ENCODE assay signal across 25 cellular contexts in genomic region chr16:23498863-23499262, GRCh38. TPM values are rescaled to one million over a fixed set of nuclear protein-coding genes. Genes with fewer than 3 reads are reported as not detected.
DNase-seq lines count a peak whose midpoint lies in the region; ATAC-seq, FAIRE-seq and TF ChIP-seq lines count a peak whose summit lies in the region.
"Had no signal": no experiment of that assay in that cellular context is flagged by ENCODE, and none has a peak within 500 bp of the region (broad histone marks: within the 10 kb centered on the region; RNA-seq: fewer than 3 reads in every experiment).

No MANE protein-coding gene starts in this region.

- H4K91ac ChIP-seq in mesenchymal stem cell (ENCODE audit: low read length) = no peak overlapping the region

- no peak for FAIRE-seq in HepG2 (lab: Jason Lieb, UNC)
- FAIRE-seq: H54, small intestine had no signal

- H2BK12ac ChIP-seq in mesenchymal stem cell (ENCODE audit: low read length in 2 of 2) = no peak overlapping the region

- peak overlapping the region; percentile 13 for H2BK15ac ChIP-seq in mesenchymal stem cell (ENCODE audit: low read depth, poor library complexity, severe bottlenecking)

- no peak for TF ChIP-seq RAD21 in HepG2 (CRISPR knock-in tag; IDR thresholded peaks at IDR 0.05)

- no peak for TF ChIP-seq EP300 in HepG2 (IDR thresholded peaks at IDR 0.05; ENCODE audit: low read depth in 2 of 2, low read length in 2 of 2)
- TF ChIP-seq EP300 in HepG2 (CRISPR knock-in tag; IDR thresholded peaks at IDR 0.05; ENCODE audit: borderline replicate concordance) = no peak

- CTCF ChIA-PET in HepG2 (lab: Yijun Ruan, JAX; ENCODE audit: low intra/inter-chr PET ratio, low total read pairs) = no interaction called here

- peaks cover 74% of the 10 kb centered on the region for H3K79me2 ChIP-seq in HepG2 (ENCODE audit: insufficient read depth, low read length)

- no peak overlapping the region for H3K9ac ChIP-seq in HepG2 (ENCODE audit: insufficient read depth, low read depth, low read length)
- H3K9ac ChIP-seq in mesenchymal stem cell (ENCODE audit: low read length) = no peak overlapping the region

- ATAC-seq in HepG2 (no peak), right lobe of liver (no peak), esophagus mucosa (peak; percentile 3), GM21529 (IDR thresholded peaks at IDR 0.05; ENCODE audit: unreplicated experiment) (no peak)
- ATAC-seq: foreskin keratinocyte; lower lobe of right lung; PC-3; stimulated activated naive CD8-positive, alpha-beta T cell treated with anti-CD3 and anti-CD28 coated beads, Interleukin-15, amount 100 ng/mL, for 72 hours had no signal

- H2BK5ac ChIP-seq in mesenchymal stem cell (ENCODE audit: low read depth, low read length, poor library complexity, severe bottlenecking) = no peak overlapping the region

- H3K79me1 ChIP-seq in mesenchymal stem cell (replicated peaks; ENCODE audit: low read length, poor library complexity, severe bottlenecking) = peaks cover 15% of the 10 kb centered on the region

- H3K9me3 ChIP-seq in HepG2 (ENCODE audit: low read length) (no peaks in the 10 kb centered on the region), right lobe of liver (no peaks in the 10 kb centered on the region), mesenchymal stem cell (ENCODE audit: control insufficient read depth, low read length) (no peaks in the 10 kb centered on the region)
- H3K9me3 ChIP-seq: BLaER1 treated with 17β-estradiol and CSF1 and Interleukin-3, amounts not matched to agents 10 nM and 100 nM; lower lobe of right lung; neutrophil; psoas muscle had no signal

- H3K4me1 ChIP-seq in HepG2 (ENCODE audit: insufficient read depth, low read length) (peaks cover 25% of the 10 kb centered on the region), right lobe of liver (peaks cover 0 to 30% (median 8%) of the 10 kb centered on the region in 4 donors), mesenchymal stem cell (ENCODE audit: control insufficient read depth, insufficient read depth, low read depth, low read length) (peaks cover 31% of the 10 kb centered on the region)

- in situ Hi-C loops in HepG2 (cut with HindIII; ENCODE audit: extremely low pct_ligation_motif_present, low pct_unique_long_range_greater_than_20kb) = no loop called here

- no peak overlapping the region for H2AFZ ChIP-seq in HepG2 (ENCODE audit: low read length)
- no peak overlapping the region for H2AFZ ChIP-seq in mesenchymal stem cell (ENCODE audit: low read depth, low read length)
- H2AFZ ChIP-seq: hepatocyte had no signal

- H3K4me3 ChIP-seq in HepG2 (replicated peaks in 1 of 3; ENCODE audit: insufficient read depth in 1 of 3, low read depth in 2 of 3, low read length in 3 of 3) = no peak overlapping the region
- H3K4me3 ChIP-seq in right lobe of liver = no peak overlapping the region
- H3K4me3 ChIP-seq in mesenchymal stem cell (ENCODE audit: insufficient read depth in 1 of 2, low read depth in 1 of 2, low read length in 2 of 2) = no peak overlapping the region
- H3K4me3 ChIP-seq: BLaER1 treated with 17β-estradiol and CSF1 and Interleukin-3, amounts not matched to agents 10 nM and 100 nM; hepatocyte; lower lobe of right lung; psoas muscle had no signal

- H3K27ac ChIP-seq in HepG2 (ENCODE audit: extremely low read length, insufficient read depth, low read length) = no peak overlapping the region
- no peak overlapping the region for H3K27ac ChIP-seq in right lobe of liver
- no peak overlapping the region for H3K27ac ChIP-seq in mesenchymal stem cell (ENCODE audit: low read length, poor library complexity, severe bottlenecking)
- H3K27ac ChIP-seq: foreskin keratinocyte, hepatocyte, neutrophil, psoas muscle, VCaP had no signal

- TF ChIP-seq POLR2A in HepG2 (IDR thresholded peaks at IDR 0.05; ENCODE audit: insufficient read depth in 1 of 2, low read depth in 2 of 2, low read length in 2 of 2) (no peak), right lobe of liver (IDR thresholded peaks at IDR 0.05) (no peak)

- WGBS in HepG2 (ENCODE audit: low lambda C conversion rate) = 90% methylated on average over 11 of the region's 11 CpGs
- WGBS in right lobe of liver (ENCODE audit: insufficient coverage, low coverage, low lambda C conversion rate, missing lambda C conversion rate) = 85% methylated on average over 9 of the region's 11 CpGs
- WGBS in mesenchymal stem cell = over 99% methylated on average over 11 of the region's 11 CpGs

- no peak overlapping the region for H3K23ac ChIP-seq in mesenchymal stem cell (ENCODE audit: low read length in 2 of 2)

- H3K4me2 ChIP-seq in HepG2 (ENCODE audit: low read depth, low read length) (no peak overlapping the region), mesenchymal stem cell (ENCODE audit: low read length, poor library complexity, severe bottlenecking) (no peak overlapping the region)

- no peak overlapping the region for H3K14ac ChIP-seq in mesenchymal stem cell (ENCODE audit: low read length in 2 of 2)

- H2BK120ac ChIP-seq in mesenchymal stem cell (ENCODE audit: low read depth, low read length) = no peak overlapping the region

- intact Hi-C loops in HepG2 (cut with micrococcal nuclease; ENCODE audit: unreplicated experiment) (no loop called here), right lobe of liver (cut with DNase I) (no loop called here)

- no peak overlapping the region for H3K18ac ChIP-seq in mesenchymal stem cell (ENCODE audit: low read depth in 1 of 2, low read length in 2 of 2)

- H3K36me3 ChIP-seq in HepG2 (replicated peaks in 1 of 2; ENCODE audit: control insufficient read depth in 1 of 2, insufficient read depth in 2 of 2, low read length in 2 of 2) = peaks cover 24 to 77% of the 10 kb centered on the region in 2 experiments
- H3K36me3 ChIP-seq in right lobe of liver = peaks cover 0 to 19% (median 4%) of the 10 kb centered on the region in 4 donors
- peaks cover 22 to 28% of the 10 kb centered on the region in 2 experiments for H3K36me3 ChIP-seq in mesenchymal stem cell (ENCODE audit: control insufficient read depth in 1 of 2, insufficient read depth in 2 of 2, low read depth in 1 of 2, low read length in 2 of 2)

- H2AK5ac ChIP-seq in mesenchymal stem cell (ENCODE audit: low read length, severe bottlenecking) = no peak overlapping the region

- H3K27me3 ChIP-seq in HepG2 (ENCODE audit: control insufficient read depth in 1 of 2, insufficient read depth in 2 of 2, low read length in 2 of 2) (no peaks in the 10 kb centered on the region), right lobe of liver (no peaks in the 10 kb centered on the region), mesenchymal stem cell (ENCODE audit: control insufficient read depth in 1 of 2, insufficient read depth in 1 of 2, low read length in 2 of 2) (no peaks in the 10 kb centered on the region)
- H3K27me3 ChIP-seq: BLaER1 treated with 17β-estradiol and CSF1 and Interleukin-3, amounts not matched to agents 10 nM and 100 nM; foreskin keratinocyte; hepatocyte; neutrophil had no signal

- no peak overlapping the region for H4K8ac ChIP-seq in mesenchymal stem cell (ENCODE audit: low read length)

- POLR2A ChIA-PET in HepG2 (lab: Yijun Ruan, JAX) = interaction anchor here (1.2 to 1.6 kb wide), 2 partner anchors 10 to 41 kb away, joined by 4 to 5 read pairs; no protein-coding TSS in a partner anchor

- H4K20me1 ChIP-seq in HepG2 (ENCODE audit: insufficient read depth, low read length) = peaks cover 68% of the 10 kb centered on the region

- DNase-seq in HepG2 (ENCODE audit: low spot score) (peak; percentile 44), right lobe of liver (no peak), mesenchymal stem cell (no peak), hippocampal formation (lab: John Stamatoyannopoulos, UW) (no peak), NAMALWA (ENCODE audit: low spot score) (no peak), HUDEP-2 (lab: John Stamatoyannopoulos, UW; ENCODE audit: unreplicated experiment in 76 of 76) (no peak)
- DNase-seq: ACHN; activated gamma-delta T cell treated with Interleukin-2 at 50 U/mL for 16 hours; foreskin keratinocyte; lower lobe of right lung; NCI-H1105; NCI-H2029; NCI-H2227 treated with DMSO at 0.1 percent for 48 hours; PC-3; psoas muscle; small intestine; stimulated activated CD4-positive, alpha-beta T cell treated with anti-CD3 and anti-CD28 coated beads, Interleukin-4, amount 100 ng/mL, for 1 hour; stimulated activated naive CD8-positive, alpha-beta T cell treated with anti-CD3 and anti-CD28 coated beads, Interleukin-15, amount 100 ng/mL, for 72 hours had no signal

- no TSS peak for BruUV-seq in HepG2 (replicated peaks; lab: Mats Ljungman, UMichigan)

- no peak overlapping the region for H3K4ac ChIP-seq in mesenchymal stem cell (ENCODE audit: low read depth in 1 of 2, low read length in 2 of 2)

- TF ChIP-seq CTCF in HepG2 (CRISPR knock-in tag; IDR thresholded peaks at IDR 0.05) = no peak
- no peak for TF ChIP-seq CTCF in right lobe of liver (IDR thresholded peaks at IDR 0.05)

RNA-seq across cellular contexts. Expression of gene GGA2, which starts 11.4 kb away (rescaled TPM):
- total RNA-seq in HepG2 (2016; rRNA removed; fragmentation: Illumina TruSeq; extraction: Trizol) = 69.8 and 93.1 TPM in 2 replicates
- total RNA-seq in HepG2 (2016; cell fraction: cytosol; rRNA removed; fragmentation: Illumina TruSeq; extraction: Trizol; ENCODE audit: low read depth) = 52.6 and 57.4 TPM in 2 replicates
- total RNA-seq in HepG2 (2016; cell fraction: insoluble cytoplasmic fraction; rRNA removed; fragmentation: Illumina TruSeq; extraction: Trizol) = 76.8 and 80.6 TPM in 2 replicates
- total RNA-seq in HepG2 (2016; cell fraction: membrane; rRNA removed; fragmentation: Illumina TruSeq; extraction: Trizol) = 41.5 and 45.8 TPM in 2 replicates
- total RNA-seq in HepG2 (2016; cell fraction: nucleus; rRNA removed; fragmentation: Illumina TruSeq; extraction: Trizol) = 84.5 and 97.4 TPM in 2 replicates
- polyA plus RNA-seq in HepG2 (2011; rRNA removed) = 51.5 and 52.3 TPM in 2 replicates
- polyA plus RNA-seq in HepG2 (2011; cell fraction: cytosol; rRNA removed) = 25.4 and 28.7 TPM in 2 replicates
- polyA plus RNA-seq in HepG2 (2011; cell fraction: nucleus; rRNA removed) = 184 and 204 TPM in 2 replicates
- polyA plus RNA-seq in HepG2 (2012) = 70.4 and 97.1 TPM in 2 replicates
- polyA plus RNA-seq in HepG2 (2016; cell fraction: cytosol; fragmentation: Illumina TruSeq; extraction: Trizol; ENCODE audit: low read depth) = 4.7 and 5.8 TPM in 2 replicates
- polyA plus RNA-seq in HepG2 (2016; cell fraction: insoluble cytoplasmic fraction; fragmentation: Illumina TruSeq; extraction: Trizol; ENCODE audit: low read depth) = 87.5 and 99.8 TPM in 2 replicates
- 11.1 and 11.7 TPM in 2 replicates for polyA plus RNA-seq in HepG2 (2016; cell fraction: membrane; fragmentation: Illumina TruSeq; extraction: Trizol; ENCODE audit: low read depth)
- 238 and 249 TPM in 2 replicates for polyA plus RNA-seq in HepG2 (2016; cell fraction: nucleus; fragmentation: Illumina TruSeq; extraction: Trizol; ENCODE audit: insufficient read depth, low read depth)
- polyA minus RNA-seq in HepG2 (2011; rRNA and poly(A)+ RNA removed; ENCODE audit: low replicate concordance) = 58.5 and 111 TPM in 2 replicates
- 31.9 and 47.6 TPM in 2 replicates for polyA minus RNA-seq in HepG2 (2011; cell fraction: cytosol; rRNA and poly(A)+ RNA removed)
- 134 and 143 TPM in 2 replicates for polyA minus RNA-seq in HepG2 (2011; cell fraction: nucleus; rRNA and poly(A)+ RNA removed)
- 10 to 100 TPM; 19.2 to 31.7 (median 27.8) TPM for total RNA-seq in right lobe of liver
- 24.6 TPM for total RNA-seq in esophagus mucosa
- polyA plus RNA-seq in mesenchymal stem cell (2013, experiment 1 of 2) = 22.6 TPM
- polyA plus RNA-seq in mesenchymal stem cell (2013, experiment 2 of 2) = 23.2 TPM

RNA-seq across cellular contexts. Expression of gene COG7, which starts 45.9 kb away (rescaled TPM):
- total RNA-seq in HepG2 (2016; rRNA removed; fragmentation: Illumina TruSeq; extraction: Trizol) (12.6 and 15.4 TPM in 2 replicates), right lobe of liver (10 to 100 TPM in 1 of 6 experiments, 1 to 10 TPM in 5; 7.5 to 11.2 (median 8.4) TPM), esophagus mucosa (14.8 TPM)
- 9.2 and 9.5 TPM in 2 replicates for total RNA-seq in HepG2 (2016; cell fraction: cytosol; rRNA removed; fragmentation: Illumina TruSeq; extraction: Trizol; ENCODE audit: low read depth)
- 14.1 and 14.7 TPM in 2 replicates for total RNA-seq in HepG2 (2016; cell fraction: insoluble cytoplasmic fraction; rRNA removed; fragmentation: Illumina TruSeq; extraction: Trizol)
- 8.1 and 9.4 TPM in 2 replicates for total RNA-seq in HepG2 (2016; cell fraction: membrane; rRNA removed; fragmentation: Illumina TruSeq; extraction: Trizol)
- total RNA-seq in HepG2 (2016; cell fraction: nucleus; rRNA removed; fragmentation: Illumina TruSeq; extraction: Trizol) = 16.3 and 18.0 TPM in 2 replicates
- polyA plus RNA-seq in HepG2 (2011; rRNA removed) = 51.0 and 54.5 TPM in 2 replicates
- polyA plus RNA-seq in HepG2 (2011; cell fraction: cytosol; rRNA removed) = 32.5 and 55.6 TPM in 2 replicates
- 105 and 118 TPM in 2 replicates for polyA plus RNA-seq in HepG2 (2011; cell fraction: nucleus; rRNA removed)
- polyA plus RNA-seq in HepG2 (2012) = 18.4 and 20.0 TPM in 2 replicates
- 1.5 and 2.3 TPM in 2 replicates for polyA plus RNA-seq in HepG2 (2016; cell fraction: cytosol; fragmentation: Illumina TruSeq; extraction: Trizol; ENCODE audit: low read depth)
- 22.3 and 23.7 TPM in 2 replicates for polyA plus RNA-seq in HepG2 (2016; cell fraction: insoluble cytoplasmic fraction; fragmentation: Illumina TruSeq; extraction: Trizol; ENCODE audit: low read depth)
- polyA plus RNA-seq in HepG2 (2016; cell fraction: membrane; fragmentation: Illumina TruSeq; extraction: Trizol; ENCODE audit: low read depth) = 3.7 and 4.9 TPM in 2 replicates
- polyA plus RNA-seq in HepG2 (2016; cell fraction: nucleus; fragmentation: Illumina TruSeq; extraction: Trizol; ENCODE audit: insufficient read depth, low read depth) = 47.6 and 49.5 TPM in 2 replicates
- 44.8 and 70.9 TPM in 2 replicates for polyA minus RNA-seq in HepG2 (2011; rRNA and poly(A)+ RNA removed; ENCODE audit: low replicate concordance)
- polyA minus RNA-seq in HepG2 (2011; cell fraction: cytosol; rRNA and poly(A)+ RNA removed) = 14.6 and 17.4 TPM in 2 replicates
- 42.8 and 50.6 TPM in 2 replicates for polyA minus RNA-seq in HepG2 (2011; cell fraction: nucleus; rRNA and poly(A)+ RNA removed)
- 14.8 TPM for polyA plus RNA-seq in mesenchymal stem cell (2013, experiment 1 of 2)
- polyA plus RNA-seq in mesenchymal stem cell (2013, experiment 2 of 2) = 12.9 TPM

RNA-seq across cellular contexts. Expression of gene EARS2, which starts 58.3 kb away (rescaled TPM):
- 80.4 and 84.2 TPM in 2 replicates for total RNA-seq in HepG2 (2016; rRNA removed; fragmentation: Illumina TruSeq; extraction: Trizol)
- 18.1 and 20.7 TPM in 2 replicates for total RNA-seq in HepG2 (2016; cell fraction: cytosol; rRNA removed; fragmentation: Illumina TruSeq; extraction: Trizol; ENCODE audit: low read depth)
- total RNA-seq in HepG2 (2016; cell fraction: insoluble cytoplasmic fraction; rRNA removed; fragmentation: Illumina TruSeq; extraction: Trizol) = 79.1 and 84.4 TPM in 2 replicates
- total RNA-seq in HepG2 (2016; cell fraction: membrane; rRNA removed; fragmentation: Illumina TruSeq; extraction: Trizol) = 44.8 and 49.7 TPM in 2 replicates
- 64.8 and 79.0 TPM in 2 replicates for total RNA-seq in HepG2 (2016; cell fraction: nucleus; rRNA removed; fragmentation: Illumina TruSeq; extraction: Trizol)
- polyA plus RNA-seq in HepG2 (2011; rRNA removed) = 49.4 and 54.7 TPM in 2 replicates
- 41.5 and 46.7 TPM in 2 replicates for polyA plus RNA-seq in HepG2 (2011; cell fraction: cytosol; rRNA removed)
- 131 and 162 TPM in 2 replicates for polyA plus RNA-seq in HepG2 (2011; cell fraction: nucleus; rRNA removed)
- 27.0 and 35.2 TPM in 2 replicates for polyA plus RNA-seq in HepG2 (2012)
- polyA plus RNA-seq in HepG2 (2016; cell fraction: cytosol; fragmentation: Illumina TruSeq; extraction: Trizol; ENCODE audit: low read depth) = 8.2 and 10.2 TPM in 2 replicates
- polyA plus RNA-seq in HepG2 (2016; cell fraction: insoluble cytoplasmic fraction; fragmentation: Illumina TruSeq; extraction: Trizol; ENCODE audit: low read depth) = 69.7 and 75.5 TPM in 2 replicates
- 20.9 and 22.2 TPM in 2 replicates for polyA plus RNA-seq in HepG2 (2016; cell fraction: membrane; fragmentation: Illumina TruSeq; extraction: Trizol; ENCODE audit: low read depth)
- 59.4 and 64.9 TPM in 2 replicates for polyA plus RNA-seq in HepG2 (2016; cell fraction: nucleus; fragmentation: Illumina TruSeq; extraction: Trizol; ENCODE audit: insufficient read depth, low read depth)
- polyA minus RNA-seq in HepG2 (2011; rRNA and poly(A)+ RNA removed; ENCODE audit: low replicate concordance) = 142 and 329 TPM in 2 replicates
- 36.3 and 43.7 TPM in 2 replicates for polyA minus RNA-seq in HepG2 (2011; cell fraction: cytosol; rRNA and poly(A)+ RNA removed)
- 112 and 117 TPM in 2 replicates for polyA minus RNA-seq in HepG2 (2011; cell fraction: nucleus; rRNA and poly(A)+ RNA removed)
- total RNA-seq in right lobe of liver = 10 to 100 TPM; 14.9 to 47.7 (median 15.9) TPM
- total RNA-seq in esophagus mucosa = 13.5 TPM
- 9.8 TPM for polyA plus RNA-seq in mesenchymal stem cell (2013, experiment 1 of 2)
- 9.5 TPM for polyA plus RNA-seq in mesenchymal stem cell (2013, experiment 2 of 2)

RNA-seq across cellular contexts. Expression of gene UBFD1, which starts 58.7 kb away (rescaled TPM):
- 111 and 142 TPM in 2 replicates for total RNA-seq in HepG2 (2016; rRNA removed; fragmentation: Illumina TruSeq; extraction: Trizol)
- total RNA-seq in HepG2 (2016; cell fraction: cytosol; rRNA removed; fragmentation: Illumina TruSeq; extraction: Trizol; ENCODE audit: low read depth) = 27.2 and 33.8 TPM in 2 replicates
- 112 and 143 TPM in 2 replicates for total RNA-seq in HepG2 (2016; cell fraction: insoluble cytoplasmic fraction; rRNA removed; fragmentation: Illumina TruSeq; extraction: Trizol)
- total RNA-seq in HepG2 (2016; cell fraction: membrane; rRNA removed; fragmentation: Illumina TruSeq; extraction: Trizol) = 46.0 and 47.2 TPM in 2 replicates
- 80.6 and 99.3 TPM in 2 replicates for total RNA-seq in HepG2 (2016; cell fraction: nucleus; rRNA removed; fragmentation: Illumina TruSeq; extraction: Trizol)
- polyA plus RNA-seq in HepG2 (2011; rRNA removed) = 97.6 and 100 TPM in 2 replicates
- polyA plus RNA-seq in HepG2 (2011; cell fraction: cytosol; rRNA removed) = 98.1 and 112 TPM in 2 replicates
- 129 and 137 TPM in 2 replicates for polyA plus RNA-seq in HepG2 (2011; cell fraction: nucleus; rRNA removed)
- polyA plus RNA-seq in HepG2 (2012) = 83.8 and 88.4 TPM in 2 replicates
- polyA plus RNA-seq in HepG2 (2016; cell fraction: cytosol; fragmentation: Illumina TruSeq; extraction: Trizol; ENCODE audit: low read depth) = 31.2 and 32.8 TPM in 2 replicates
- 119 and 123 TPM in 2 replicates for polyA plus RNA-seq in HepG2 (2016; cell fraction: insoluble cytoplasmic fraction; fragmentation: Illumina TruSeq; extraction: Trizol; ENCODE audit: low read depth)
- polyA plus RNA-seq in HepG2 (2016; cell fraction: membrane; fragmentation: Illumina TruSeq; extraction: Trizol; ENCODE audit: low read depth) = 30.0 and 32.3 TPM in 2 replicates
- 89.9 and 95.2 TPM in 2 replicates for polyA plus RNA-seq in HepG2 (2016; cell fraction: nucleus; fragmentation: Illumina TruSeq; extraction: Trizol; ENCODE audit: insufficient read depth, low read depth)
- polyA minus RNA-seq in HepG2 (2011; rRNA and poly(A)+ RNA removed; ENCODE audit: low replicate concordance) = 49.6 and 117 TPM in 2 replicates
- 61.7 and 68.8 TPM in 2 replicates for polyA minus RNA-seq in HepG2 (2011; cell fraction: cytosol; rRNA and poly(A)+ RNA removed)
- 155 and 167 TPM in 2 replicates for polyA minus RNA-seq in HepG2 (2011; cell fraction: nucleus; rRNA and poly(A)+ RNA removed)
- total RNA-seq in right lobe of liver = 10 to 100 TPM; 27.6 to 50.5 (median 37.4) TPM
- total RNA-seq in esophagus mucosa = 27.3 TPM
- polyA plus RNA-seq in mesenchymal stem cell (2013, experiment 1 of 2) = 28.8 TPM
- 30.8 TPM for polyA plus RNA-seq in mesenchymal stem cell (2013, experiment 2 of 2)
